ENCODE assay signal across 11 cellular contexts in the genomic region with DNA sequence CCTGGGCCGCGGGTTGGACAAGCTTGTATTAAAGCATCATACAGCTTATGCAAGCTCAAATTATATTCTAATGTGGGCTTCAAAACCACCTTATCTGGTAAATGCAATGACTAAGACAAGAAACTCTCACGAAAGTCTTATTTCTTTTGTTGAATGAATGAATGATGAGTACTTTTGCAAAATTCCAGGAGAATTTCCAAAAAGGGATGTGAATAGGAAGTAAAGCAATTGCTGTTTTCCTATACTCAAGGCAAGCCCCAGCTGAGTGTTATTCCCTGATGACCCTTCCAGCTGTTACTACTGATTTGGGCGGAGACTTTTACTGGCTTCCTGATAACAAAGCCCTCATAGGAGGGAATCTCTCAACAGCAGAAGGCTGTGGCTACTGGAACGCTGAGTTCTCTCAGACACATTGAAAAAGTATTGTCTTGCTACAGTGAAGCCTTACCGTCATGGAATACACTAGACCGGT.
A peak's percentile ranks its signal among the peaks of the same experiment; 100 is the strongest.
DNase-seq lines count a peak whose midpoint lies in the region; ATAC-seq and TF ChIP-seq lines count a peak whose summit lies in the region.
"Had no signal": no experiment of that assay in that cellular context is flagged by ENCODE, and none has a peak within 500 bp of the region (broad histone marks: within the 10 kb centered on the region; RNA-seq: fewer than 3 reads in every experiment).

No MANE protein-coding gene starts in this region.

- H3K27ac ChIP-seq in gastroesophageal sphincter (no peak overlapping the region), neural progenitor cell (no peak overlapping the region), uterus (no peak overlapping the region)

- WGBS in gastroesophageal sphincter (ENCODE audit: low coverage in 1 of 2), 2 donors: 31 to 42% methylated on average over 3 to 7 of the region's 7 CpGs

- peak overlapping the region; percentile 14 for H2AFZ ChIP-seq in neural progenitor cell (replicated peaks)

- peaks cover 3% of the 10 kb centered on the region for H3K27me3 Mint-ChIP-seq in neural progenitor cell (ENCODE audit: insufficient read depth, low read depth)

- H3K9ac ChIP-seq in neural progenitor cell: no peak overlapping the region

- TF ChIP-seq CTCF in gastroesophageal sphincter (IDR thresholded peaks at IDR 0.05): no peak
- no peak for TF ChIP-seq CTCF in neural progenitor cell (IDR thresholded peaks at IDR 0.05)
- no peak for TF ChIP-seq CTCF in uterus (IDR thresholded peaks at IDR 0.05)

- no peak overlapping the region for H3K4me2 ChIP-seq in neural progenitor cell

- H3K4me1 Mint-ChIP-seq in neural progenitor cell: peaks cover 11% of the 10 kb centered on the region

- H3K4me1 ChIP-seq in gastroesophageal sphincter (no peaks in the 10 kb centered on the region), neural progenitor cell (peaks cover 15% of the 10 kb centered on the region), uterus (no peaks in the 10 kb centered on the region)

- H3K9me3 ChIP-seq in gastroesophageal sphincter (no peaks in the 10 kb centered on the region), neural progenitor cell (ENCODE audit: low read depth) (no peaks in the 10 kb centered on the region), uterus (no peaks in the 10 kb centered on the region)

- H3K4me3 ChIP-seq in gastroesophageal sphincter (no peak overlapping the region), neural progenitor cell (no peak overlapping the region), uterus (no peak overlapping the region)

- DNase-seq in NCI-H146 (lab: John Stamatoyannopoulos, UW) (peak; percentile 66), SHP77 (lab: John Stamatoyannopoulos, UW) (peak; percentile 64 to 68), neural progenitor cell (ENCODE audit: low spot score) (peak; percentile 9), uterus (no peak), MV-4-11 (lab: John Stamatoyannopoulos, UW) (no peak)
- no peak for DNase-seq in activated CD4-positive, alpha-beta T cell treated with anti-CD3 and anti-CD28 coated beads for 48 hours
- DNase-seq: activated CD4-positive, CD25-positive, alpha-beta regulatory T cell treated with anti-CD3 and anti-CD28 coated beads, Interleukin-2, amount 50 U/mL, for 72 hours; activated CD8-positive, alpha-beta memory T cell treated with anti-CD3 and anti-CD28 coated beads, Interleukin-2, amount 50 U/mL, for 4 hours had no signal

- no peak for TF ChIP-seq EP300 in gastroesophageal sphincter (IDR thresholded peaks at IDR 0.05)

- intact Hi-C loops in uterus (cut with DNase I; ENCODE audit: low total_unique reads): no loop called here

- H3K27me3 ChIP-seq in gastroesophageal sphincter (peaks cover 7% of the 10 kb centered on the region), neural progenitor cell (no peaks in the 10 kb centered on the region), uterus (no peaks in the 10 kb centered on the region)

- H3K36me3 ChIP-seq in gastroesophageal sphincter (no peaks in the 10 kb centered on the region), neural progenitor cell (no peaks in the 10 kb centered on the region), uterus (no peaks in the 10 kb centered on the region)

- H3K79me2 ChIP-seq in neural progenitor cell (ENCODE audit: low read depth): no peaks in the 10 kb centered on the region

- ATAC-seq in gastroesophageal sphincter (peak; percentile 45), GM19351 (IDR thresholded peaks at IDR 0.05; ENCODE audit: unreplicated experiment) (no peak)

- no peaks in the 10 kb centered on the region for H4K20me1 ChIP-seq in neural progenitor cell (ENCODE audit: low read depth)

- H3K4me3 Mint-ChIP-seq in neural progenitor cell: no peak overlapping the region
- H3K4me3 Mint-ChIP-seq: brain had no signal

- H3K9me3 Mint-ChIP-seq in neural progenitor cell: peaks cover 12% of the 10 kb centered on the region

- H3F3A ChIP-seq in neural progenitor cell (ENCODE audit: low read depth): peaks cover 13% of the 10 kb centered on the region

- H3K27ac Mint-ChIP-seq in neural progenitor cell: no peak overlapping the region

- H3K36me3 Mint-ChIP-seq in neural progenitor cell: no peaks in the 10 kb centered on the region
- H3K36me3 Mint-ChIP-seq: brain had no signal

- TF ChIP-seq POLR2A in gastroesophageal sphincter (IDR thresholded peaks at IDR 0.05) (no peak), uterus (IDR thresholded peaks at IDR 0.05) (no peak)

Comparison
In these comparisons a context has a peak if more than half of its experiments do, and no peak if none do; other contexts are left out.
1. DNase-seq: peak in NCI-H146 (single experiment), SHP77 (2 of 2) and neural progenitor cell (single experiment); none in uterus (0 of 2), activated CD4-positive, alpha-beta T cell treated with anti-CD3 and anti-CD28 coated beads for 48 hours (single experiment) and MV-4-11 (single experiment).